In the genomic region with DNA sequence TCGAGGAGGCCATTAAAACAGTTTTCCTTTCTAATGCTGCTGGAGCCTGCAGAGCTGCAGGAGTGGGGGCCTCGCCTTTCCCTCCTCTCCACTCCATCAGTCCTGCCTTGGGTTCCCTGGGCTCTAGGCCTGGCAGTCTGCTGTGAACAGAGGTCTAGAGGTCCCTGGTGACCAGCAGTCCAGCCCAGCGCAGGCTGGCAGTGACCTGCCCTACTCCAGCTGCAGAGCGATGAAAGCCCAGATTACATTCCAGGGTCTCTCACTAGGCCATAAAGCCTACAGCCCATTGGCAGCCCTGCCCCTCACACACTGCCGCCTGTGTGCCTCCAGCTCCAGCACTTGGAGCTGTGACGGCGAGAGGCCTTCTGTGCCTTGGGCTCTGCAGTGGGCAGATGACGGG, we compare ENCODE assay signal across 18 cellular contexts. TPM values are rescaled to one million over a fixed set of nuclear protein-coding genes. Genes with fewer than 3 reads are reported as not detected.
"Had no signal": no experiment of that assay in that cellular context is flagged by ENCODE, and none has a peak within 500 bp of the region (broad histone marks: within the 10 kb centered on the region; RNA-seq: fewer than 3 reads in every experiment).

No MANE protein-coding gene starts in this region.

- H3K4me1 ChIP-seq: parathyroid adenoma had no signal

- H3K27ac ChIP-seq: esophagus squamous epithelium, parathyroid adenoma, sigmoid colon, skin epidermis, stomach had no signal

- H3K27me3 ChIP-seq: esophagus squamous epithelium, sigmoid colon had no signal

- H3K36me3 Mint-ChIP-seq: immature natural killer cell; naive thymus-derived CD8-positive, alpha-beta T cell had no signal

- H3K9me3 ChIP-seq: esophagus squamous epithelium, mucosa of descending colon, sigmoid colon, stomach had no signal

- H3K79me2 ChIP-seq: parathyroid adenoma had no signal

- H3K27ac Mint-ChIP-seq: dendritic cell treated with granulocyte-macrophage colony-stimulating factor and Interleukin-4, amounts not matched to agents 40 ng/mL and 50 ng/mL, for 4 days; immature natural killer cell; naive thymus-derived CD8-positive, alpha-beta T cell had no signal

- H3K9ac ChIP-seq: parathyroid adenoma had no signal

- H3K9me3 Mint-ChIP-seq: dendritic cell treated with granulocyte-macrophage colony-stimulating factor and Interleukin-4, amounts not matched to agents 40 ng/mL and 50 ng/mL, for 4 days; immature natural killer cell; naive thymus-derived CD8-positive, alpha-beta T cell had no signal

- DNase-seq: esophagus squamous epithelium; foreskin fibroblast; immature natural killer cell; left colon; naive thymus-derived CD8-positive, alpha-beta T cell; sigmoid colon; stimulated activated CD4-positive, alpha-beta T cell treated with anti-CD3 and anti-CD28 coated beads, Interleukin-12 subunit alpha, Interleukin-12 subunit beta, amount 100 ng/mL, for 4 hours; stimulated activated naive CD4-positive, alpha-beta T cell; stomach; substantia nigra; trophoblast cell had no signal

- H3K4me3 Mint-ChIP-seq: dendritic cell treated with granulocyte-macrophage colony-stimulating factor and Interleukin-4, amounts not matched to agents 40 ng/mL and 50 ng/mL, for 4 days; immature natural killer cell; naive thymus-derived CD8-positive, alpha-beta T cell had no signal

- ATAC-seq: left colon; mucosa of descending colon; naive thymus-derived CD8-positive, alpha-beta T cell had no signal

- H3K36me3 ChIP-seq: esophagus squamous epithelium, sigmoid colon, stomach had no signal

- H3K4me3 ChIP-seq: esophagus squamous epithelium, mucosa of descending colon, sigmoid colon, skin epidermis, stomach had no signal

- H3K4me1 Mint-ChIP-seq: immature natural killer cell had no signal

- H2AFZ ChIP-seq: parathyroid adenoma had no signal

RNA-seq across cellular contexts. Expression of gene MAL, which starts 14.8 kb away (rescaled TPM):
- total RNA-seq: liver, pulmonary artery endothelial cell had no signal
- polyA plus RNA-seq: keratinocyte had no signal
